ENCODE assay signal across 9 cellular contexts in genomic region chr11:60343094-60343704, GRCh38. TPM values are rescaled to one million over a fixed set of nuclear protein-coding genes. Genes with fewer than 3 reads are reported as not detected.
DNase-seq lines count a peak whose midpoint lies in the region; ATAC-seq, FAIRE-seq and TF ChIP-seq lines count a peak whose summit lies in the region.
"Had no signal": no experiment of that assay in that cellular context is flagged by ENCODE, and none has a peak within 500 bp of the region (broad histone marks: within the 10 kb centered on the region; RNA-seq: fewer than 3 reads in every experiment).

No MANE protein-coding gene starts in this region.

- TF ChIP-seq CTCF in LNCAP (IDR thresholded peaks at IDR 0.05): peak; percentile 82
- peak; percentile 22 for TF ChIP-seq CTCF in astrocyte of the spinal cord (IDR thresholded peaks at IDR 0.05; ENCODE audit: low read depth, low read length)
- TF ChIP-seq CTCF in omental fat pad (IDR thresholded peaks at IDR 0.05): no peak

- no peaks in the 10 kb centered on the region for H3K27me3 Mint-ChIP-seq in naive B cell

- FAIRE-seq in G401.6 (lab: Jason Lieb, UNC): peak; percentile 67

- no peaks in the 10 kb centered on the region for H3K36me3 Mint-ChIP-seq in naive B cell

- H3K27ac Mint-ChIP-seq in naive B cell: peak overlapping the region in 1 of 6 donors; percentile 78

- no peak for DNase-seq in astrocyte of the spinal cord (ENCODE audit: low read depth, low spot score)
- DNase-seq in naive B cell: peak; percentile 43
- no peak for DNase-seq in DMS79 (lab: John Stamatoyannopoulos, UW)
- no peak for DNase-seq in omental fat pad (ENCODE audit: low spot score)
- DNase-seq in cerebellum (ENCODE audit: low spot score): no peak
- DNase-seq: T-helper 1 cell had no signal

- no peaks in the 10 kb centered on the region for H3K9me3 Mint-ChIP-seq in naive B cell

- H3K4me1 Mint-ChIP-seq in naive B cell: peaks cover 22 to 32% (median 24%) of the 10 kb centered on the region in 3 donors

- H3K4me3 ChIP-seq in astrocyte of the spinal cord (ENCODE audit: low read depth, low read length): no peak overlapping the region

- ATAC-seq in naive B cell (ENCODE audit: low read depth in 2 of 2) (peak in 1 of 2 donors; percentile 65), omental fat pad (ENCODE audit: low FRiP score) (no peak), HG02588 (IDR thresholded peaks at IDR 0.05; ENCODE audit: unreplicated experiment) (no peak)

- no peak overlapping the region for H3K4me3 Mint-ChIP-seq in naive B cell

- in situ Hi-C loops in astrocyte of the spinal cord (cut with HindIII; ENCODE audit: low sequenced_read_pairs): no loop called here

RNA-seq across cellular contexts. Expression of gene MS4A6E, which starts 16.1 kb away (rescaled TPM):
- polyA plus RNA-seq in naive B cell (ENCODE audit: low read depth in 6 of 6): not detected
- 10 to 100 TPM in 1 of 4 donors, 1 to 10 TPM in 1, not detected in 2; 3.8 to 10.4 TPM for total RNA-seq in omental fat pad
- not detected for total RNA-seq in cerebellum

RNA-seq across cellular contexts. Expression of gene MS4A7, which starts 35.1 kb away (rescaled TPM):
- polyA plus RNA-seq in naive B cell (ENCODE audit: low read depth in 6 of 6): 10 to 100 TPM; 24.5 to 47.8 (median 30.0) TPM
- 100 to 1,000 TPM in 2 of 4 donors, 10 to 100 TPM in 2; 88.0 to 222 (median 103) TPM for total RNA-seq in omental fat pad
- 3.5 TPM for total RNA-seq in cerebellum

RNA-seq across cellular contexts. Expression of gene MS4A14, which starts 53.1 kb away (rescaled TPM):
- polyA plus RNA-seq in naive B cell (ENCODE audit: low read depth in 6 of 6): 1 to 10 TPM in 2 of 6 donors, under 1 TPM in 3, not detected in 1; 0.43 to 1.8 (median 0.64) TPM
- total RNA-seq in omental fat pad: 1 to 10 TPM; 1.4 to 9.9 (median 4.7) TPM
- total RNA-seq in cerebellum: not detected

Comparison
In these comparisons a context has a peak if more than half of its experiments do, and no peak if none do; other contexts are left out.
1. CTCF ChIP-seq: peak in LNCAP (single experiment) and astrocyte of the spinal cord (single experiment); none in omental fat pad (0 of 3).
2. RNA of gene MS4A7, which starts 35.1 kb away (total RNA-seq): 88.0 to 222 TPM in omental fat pad; 3.5 TPM in cerebellum (single experiment); every median in the first group is over 10 times any median in the second.